12 cellular contexts compared by ENCODE assay signal in the genomic region with DNA sequence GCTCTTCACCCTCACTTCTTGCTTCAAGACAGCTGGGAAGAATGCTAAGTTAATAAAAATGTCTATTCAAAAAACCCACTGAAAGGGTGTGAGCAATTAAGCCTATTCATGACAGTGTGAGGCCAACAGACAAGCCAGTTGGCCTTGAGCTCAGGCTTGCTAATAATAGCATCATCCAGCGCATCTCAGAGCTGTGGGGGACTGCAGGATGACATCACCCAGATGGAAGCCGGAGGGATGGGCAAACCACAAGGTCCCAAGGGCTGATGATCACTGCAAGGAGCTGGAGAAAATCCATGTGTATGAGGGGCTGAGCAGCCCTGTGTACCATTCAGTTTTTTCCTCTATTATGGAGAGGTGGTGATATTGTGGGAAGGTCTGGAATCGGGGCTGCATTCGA.
DNase-seq lines count a peak whose midpoint lies in the region; ATAC-seq and TF ChIP-seq lines count a peak whose summit lies in the region.
"Had no signal": no experiment of that assay in that cellular context is flagged by ENCODE, and none has a peak within 500 bp of the region (broad histone marks: within the 10 kb centered on the region; RNA-seq: fewer than 3 reads in every experiment).

No MANE protein-coding gene starts in this region.

- H2AFZ ChIP-seq in fibroblast of lung (ENCODE audit: low read length) (no peak overlapping the region), OCI-LY7 (ENCODE audit: low read length) (no peak overlapping the region)

- intact Hi-C loops in OCI-LY7 (cut with micrococcal nuclease; ENCODE audit: unreplicated experiment), result no loop called here

- H3K9me3 ChIP-seq in fibroblast of lung (ENCODE audit: control insufficient read depth, insufficient read depth, low read depth, low read length) (no peaks in the 10 kb centered on the region), OCI-LY7 (ENCODE audit: low read length) (no peaks in the 10 kb centered on the region)

- H3K9ac ChIP-seq in fibroblast of lung (ENCODE audit: insufficient read depth, low read length), result no peak overlapping the region

- no peaks in the 10 kb centered on the region for H3K9me3 Mint-ChIP-seq in neural crest cell

- peaks cover 10% of the 10 kb centered on the region for H3K4me1 ChIP-seq in fibroblast of lung (ENCODE audit: control insufficient read depth, extremely low read depth, insufficient read depth, low read length)
- H3K4me1 ChIP-seq in OCI-LY7 (ENCODE audit: insufficient read depth, low read length, poor library complexity, severe bottlenecking), result no peaks in the 10 kb centered on the region

- no peaks in the 10 kb centered on the region for H3K9me2 ChIP-seq in OCI-LY7 (ENCODE audit: insufficient read depth, low read length)

- H4K20me1 ChIP-seq in fibroblast of lung (ENCODE audit: control insufficient read depth, extremely low read depth, insufficient read depth, low read length) (no peaks in the 10 kb centered on the region), OCI-LY7 (ENCODE audit: insufficient read depth, low read length) (no peaks in the 10 kb centered on the region)

- no peaks in the 10 kb centered on the region for H3K79me2 ChIP-seq in fibroblast of lung (ENCODE audit: control insufficient read depth, insufficient read depth, low read length)
- no peaks in the 10 kb centered on the region for H3K79me2 ChIP-seq in OCI-LY7 (ENCODE audit: insufficient read depth, low read depth, low read length)

- H3K4me1 Mint-ChIP-seq in neural crest cell, result peaks cover 50% of the 10 kb centered on the region

- H3K4me2 ChIP-seq in fibroblast of lung (ENCODE audit: extremely low read depth, insufficient read depth, low read length) (peak overlapping the region; percentile 19), OCI-LY7 (ENCODE audit: low read length) (no peak overlapping the region)

- CTCF ChIA-PET in BJ (lab: Yijun Ruan, JAX), result interaction anchor here (0.6 to 1.0 kb wide), 2 partner anchors 34 to 49 kb away, joined by 3 read pairs; no protein-coding TSS in a partner anchor
- CTCF ChIA-PET in OCI-LY7 (lab: Charles Lee; ENCODE audit: unreplicated experiment), result no interaction called here

- H3K27me3 ChIP-seq in BJ (ENCODE audit: control insufficient read depth, insufficient read depth, low read length) (no peaks in the 10 kb centered on the region), fibroblast of lung (ENCODE audit: control insufficient read depth, insufficient read depth, low read length) (no peaks in the 10 kb centered on the region)

- no peak overlapping the region for H3K4me3 ChIP-seq in BJ (ENCODE audit: low read depth, low read length)
- no peak overlapping the region for H3K4me3 ChIP-seq in fibroblast of lung (replicated peaks in 1 of 4; ENCODE audit: control extremely low read depth in 1 of 4, insufficient read depth in 1 of 4, low read depth in 3 of 4, low read length in 4 of 4)
- no peak overlapping the region for H3K4me3 ChIP-seq in OCI-LY7 (ENCODE audit: low read depth, low read length, poor library complexity, severe bottlenecking)
- H3K4me3 ChIP-seq: thoracic aorta had no signal

- H3K27me3 Mint-ChIP-seq in neural crest cell (ENCODE audit: low read depth), result no peaks in the 10 kb centered on the region

- H3K27ac ChIP-seq in fibroblast of lung (ENCODE audit: insufficient read depth, low read length) (peak overlapping the region; percentile 65), OCI-LY7 (ENCODE audit: low read depth, low read length, poor library complexity, severe bottlenecking) (no peak overlapping the region)
- H3K27ac ChIP-seq: thoracic aorta had no signal

- TF ChIP-seq CTCF in BJ (IDR thresholded peaks at IDR 0.05; ENCODE audit: insufficient read depth, low read depth, low read length) (no peak), fibroblast of lung (conservative IDR thresholded peaks at IDR 0.05 in 1 of 2, IDR thresholded peaks at IDR 0.05 in 1 of 2; ENCODE audit: low read depth in 1 of 2, low read length in 2 of 2) (no peak), neural crest cell (conservative IDR thresholded peaks at IDR 0.05) (no peak), OCI-LY7 (conservative IDR thresholded peaks at IDR 0.05; ENCODE audit: low read length) (no peak)

- POLR2A ChIA-PET in BJ (lab: Charles Lee), result interaction anchor here (0.7 kb wide), 1 partner anchor 98 kb away, joined by 3 read pairs; no protein-coding TSS in a partner anchor
- POLR2A ChIA-PET in OCI-LY7 (lab: Charles Lee), result no interaction called here

- DNase-seq in BJ (ENCODE audit: low read depth) (peak; percentile 83), RPMI7951 (ENCODE audit: low read depth) (peak; percentile 99), fibroblast of lung (ENCODE audit: low read depth in 2 of 2) (peak; percentile 82 to 96), neural crest cell (ENCODE audit: low read depth, low spot score) (no peak), KG1 (lab: John Stamatoyannopoulos, UW) (no peak), OCI-LY7 (ENCODE audit: low spot score) (no peak)
- DNase-seq: DMS153, NCI-H2227 treated with DMSO at 0.1 percent for 48 hours had no signal

- ATAC-seq in HG03139 (IDR thresholded peaks at IDR 0.05; ENCODE audit: unreplicated experiment) (no peak), HG03108 (IDR thresholded peaks at IDR 0.05; ENCODE audit: unreplicated experiment) (no peak)
- ATAC-seq: activated naive CD4-positive, alpha-beta T cell treated with anti-CD3 and anti-CD28 coated beads, Interleukin-2, amount 50 U/mL, for 72 hours had no signal

- H3K4me3 Mint-ChIP-seq in neural crest cell, result no peak overlapping the region

- peak overlapping the region; percentile 86 for H3K27ac Mint-ChIP-seq in neural crest cell (ENCODE audit: unreplicated experiment)
- H3K27ac Mint-ChIP-seq: activated naive CD4-positive, alpha-beta T cell treated with anti-CD3 and anti-CD28 coated beads, Interleukin-2, amount 50 U/mL, for 72 hours had no signal

- H3K36me3 ChIP-seq in BJ (ENCODE audit: control insufficient read depth, insufficient read depth, low read length) (no peaks in the 10 kb centered on the region), fibroblast of lung (ENCODE audit: control insufficient read depth, insufficient read depth, low read length) (no peaks in the 10 kb centered on the region), OCI-LY7 (ENCODE audit: insufficient read depth, low read length) (no peaks in the 10 kb centered on the region)
- H3K36me3 ChIP-seq: thoracic aorta had no signal

- H3K36me3 Mint-ChIP-seq in neural crest cell (ENCODE audit: low read depth), result peaks cover 5% of the 10 kb centered on the region

- no TSS peak for BruUV-seq in OCI-LY7 (replicated peaks; lab: Mats Ljungman, UMichigan)

Comparison
In these comparisons a context has a peak if more than half of its experiments do, and no peak if none do; other contexts are left out.
1. DNase-seq: peak in BJ (single experiment), RPMI7951 (single experiment) and fibroblast of lung (2 of 2); none in neural crest cell (single experiment), KG1 (single experiment) and OCI-LY7 (single experiment).